21 cellular contexts compared by ENCODE assay signal in the genomic region with DNA sequence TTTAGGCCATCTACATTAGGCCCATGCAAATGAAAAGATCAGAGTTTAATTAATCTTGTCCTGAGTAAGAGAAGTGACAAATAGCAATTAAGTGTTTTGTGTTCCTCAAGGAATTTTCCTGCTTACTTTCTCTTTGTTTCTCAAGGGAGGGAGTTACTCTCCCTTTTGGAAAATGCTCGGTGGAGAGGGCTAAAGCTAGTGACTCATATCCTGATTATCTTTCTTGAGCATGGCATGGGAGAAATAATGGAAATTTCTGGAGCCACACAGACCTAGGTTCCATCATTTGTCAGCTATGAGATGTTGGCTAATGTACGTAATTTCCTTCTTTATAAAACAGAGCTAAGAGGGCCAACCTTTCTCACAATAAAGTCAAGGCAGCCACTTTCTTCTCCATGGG.
DNase-seq lines count a peak whose midpoint lies in the region; ATAC-seq, FAIRE-seq and TF ChIP-seq lines count a peak whose summit lies in the region.
"Had no signal": no experiment of that assay in that cellular context is flagged by ENCODE, and none has a peak within 500 bp of the region (broad histone marks: within the 10 kb centered on the region; RNA-seq: fewer than 3 reads in every experiment).

No MANE protein-coding gene starts in this region.

- no peak overlapping the region for H3K9ac ChIP-seq in H1 (replicated peaks in 1 of 4; ENCODE audit: extremely low read depth in 1 of 4, low read depth in 3 of 4, low read length in 3 of 4)

- no peak overlapping the region for H2BK20ac ChIP-seq in H1 (ENCODE audit: low read length)

- no peak overlapping the region for H2BK5ac ChIP-seq in H1 (ENCODE audit: low read depth, low read length)

- H3K23me2 ChIP-seq in H1 (ENCODE audit: low read depth, low read length): no peaks in the 10 kb centered on the region

- H3K36me3 ChIP-seq in H1 (ENCODE audit: control insufficient read depth in 2 of 4, insufficient read depth in 4 of 4, low read length in 3 of 4): no peaks in the 10 kb centered on the region
- H3K36me3 ChIP-seq: neutrophil, Peyer's patch had no signal

- no peak overlapping the region for H3K23ac ChIP-seq in H1 (ENCODE audit: insufficient read length)

- no peaks in the 10 kb centered on the region for H3K9me3 ChIP-seq in H1 (ENCODE audit: insufficient read depth in 2 of 2, low read depth in 1 of 2, low read length in 1 of 2)
- H3K9me3 ChIP-seq: neutrophil, Peyer's patch had no signal

- no peaks in the 10 kb centered on the region for H3K79me1 ChIP-seq in H1 (ENCODE audit: low read depth, low read length)

- no peak for TF ChIP-seq RAD21 in H1 (IDR thresholded peaks at IDR 0.05 in 1 of 2, conservative IDR thresholded peaks at IDR 0.05 in 1 of 2; ENCODE audit: low read depth in 2 of 2, low read length in 2 of 2)

- no peak for TF ChIP-seq POLR2A in H1 (IDR thresholded peaks at IDR 0.05; ENCODE audit: control extremely low read depth in 1 of 2, low read depth in 2 of 2, low read length in 2 of 2)

- H3K4me3 ChIP-seq in AG10803 (ENCODE audit: low read length) (no peak overlapping the region), H1 (ENCODE audit: extremely low read depth in 1 of 4, insufficient read depth in 2 of 4, low read depth in 3 of 4, low read length in 4 of 4) (no peak overlapping the region)
- H3K4me3 ChIP-seq: Peyer's patch had no signal

- no peak overlapping the region for H2BK12ac ChIP-seq in H1 (ENCODE audit: low read depth, low read length)

- H4K8ac ChIP-seq in H1 (ENCODE audit: extremely low read depth, insufficient read depth, low read length): no peak overlapping the region

- H2BK120ac ChIP-seq in H1 (replicated peaks; ENCODE audit: low read depth, low read length): no peak overlapping the region

- no peak for ATAC-seq in GM21619 (IDR thresholded peaks at IDR 0.05; ENCODE audit: unreplicated experiment)
- ATAC-seq: activated CD4-positive, alpha-beta T cell treated with anti-CD3 and anti-CD28 coated beads for 36 hours had no signal

- H3K18ac ChIP-seq in H1 (ENCODE audit: extremely low read depth, low read length): no peak overlapping the region

- no peak overlapping the region for H3K27ac ChIP-seq in H1 (ENCODE audit: low read depth, low read length)
- H3K27ac ChIP-seq: neutrophil, Peyer's patch had no signal

- 0 out of 2 replicates have a peak overlapping the region, but pooled peaks have one; percentile 5 for H2AFZ ChIP-seq in H1 (ENCODE audit: low read length)

- FAIRE-seq in RCC 7860 (lab: Jason Lieb, UNC): peak; percentile 74
- no peak for FAIRE-seq in H1 (lab: Jason Lieb, UNC)
- FAIRE-seq: frontal cortex had no signal

- H3K4me3 Mint-ChIP-seq in mesothelial cell of epicardium: no peak overlapping the region
- H3K4me3 Mint-ChIP-seq: activated CD4-positive, alpha-beta T cell treated with anti-CD3 and anti-CD28 coated beads for 36 hours; dendritic cell treated with granulocyte-macrophage colony-stimulating factor and Interleukin-4, amounts not matched to agents 40 ng/mL and 50 ng/mL, for 4 days; stimulated activated naive CD8-positive, alpha-beta T cell treated with anti-CD3 and anti-CD28 coated beads, Interleukin-15, Interleukin-2, amounts not matched to agents 100 ng/mL and 50 ng/mL, for 24 hours; T-helper 2 cell treated with Interferon-gamma antibody and Interleukin-4, amounts not matched to agents 5 μg/mL and 100 μg/mL, for 36 hours had no signal

- no peaks in the 10 kb centered on the region for H3K27me3 Mint-ChIP-seq in mesothelial cell of epicardium (ENCODE audit: low read depth)
- H3K27me3 Mint-ChIP-seq: dendritic cell treated with granulocyte-macrophage colony-stimulating factor and Interleukin-4, amounts not matched to agents 40 ng/mL and 50 ng/mL, for 4 days; stimulated activated naive CD8-positive, alpha-beta T cell treated with anti-CD3 and anti-CD28 coated beads, Interleukin-15, Interleukin-2, amounts not matched to agents 100 ng/mL and 50 ng/mL, for 24 hours had no signal

- H3K9me3 Mint-ChIP-seq in mesothelial cell of epicardium: peaks cover 41% of the 10 kb centered on the region

- H2AK5ac ChIP-seq in H1 (ENCODE audit: low read depth, low read length): no peak overlapping the region

- H4K5ac ChIP-seq in H1 (ENCODE audit: insufficient read length, low read depth, low read length): no peak overlapping the region

- no peak overlapping the region for H3K14ac ChIP-seq in H1 (ENCODE audit: insufficient read length)

- no peak overlapping the region for H3K4ac ChIP-seq in H1 (replicated peaks; ENCODE audit: insufficient read length, low read depth, low read length)

- H3K79me2 ChIP-seq in H1 (ENCODE audit: control insufficient read depth in 1 of 2, insufficient read depth in 2 of 2, low read length in 2 of 2): no peaks in the 10 kb centered on the region

- no peak overlapping the region for H4K91ac ChIP-seq in H1 (replicated peaks; ENCODE audit: insufficient read length, low read length)

- TF ChIP-seq CTCF in AG10803 (conservative IDR thresholded peaks at IDR 0.05; ENCODE audit: low read length) (no peak), H1 (IDR thresholded peaks at IDR 0.05; ENCODE audit: control extremely low read depth in 1 of 3, insufficient read depth in 1 of 3, low read depth in 1 of 3, low read length in 3 of 3) (no peak), mesothelial cell of epicardium (IDR thresholded peaks at IDR 0.05; ENCODE audit: unreplicated experiment) (no peak)

- no peaks in the 10 kb centered on the region for H3K4me1 ChIP-seq in H1 (replicated peaks in 1 of 4; ENCODE audit: control insufficient read depth in 3 of 4, insufficient read depth in 4 of 4, low read length in 3 of 4)
- H3K4me1 ChIP-seq: Peyer's patch had no signal

- H3K27me3 ChIP-seq in H1 (replicated peaks in 1 of 4; ENCODE audit: control insufficient read depth in 3 of 4, extremely low read depth in 1 of 4, insufficient read depth in 3 of 4, low read length in 3 of 4): no peaks in the 10 kb centered on the region
- H3K27me3 ChIP-seq: neutrophil, Peyer's patch had no signal

- peaks cover 3% of the 10 kb centered on the region for H3K36me3 Mint-ChIP-seq in mesothelial cell of epicardium

- TF ChIP-seq EP300 in H1 (IDR thresholded peaks at IDR 0.05; ENCODE audit: borderline replicate concordance in 1 of 2, low read depth in 2 of 2, low read length in 2 of 2): no peak

- CTCF ChIA-PET in H1 (lab: Charles Lee; ENCODE audit: partially characterized antibody): interaction anchor here (1.1 kb wide), 1 partner anchor 7 kb away, joined by 4 read pairs; no protein-coding TSS in a partner anchor

- DNase-seq in AG10803 (ENCODE audit: low read depth) (peak; percentile 62), RCC 7860 (ENCODE audit: low spot score) (peak; percentile 54), H1 (ENCODE audit: low read depth in 1 of 2, low spot score in 2 of 2) (no peak), mesothelial cell of epicardium (ENCODE audit: low spot score in 2 of 2, unreplicated experiment in 2 of 2) (no peak), SK-N-DZ (ENCODE audit: low spot score) (no peak), COR-L47 (lab: John Stamatoyannopoulos, UW) (no peak)
- no peak for DNase-seq in activated naive CD4-positive, alpha-beta T cell treated with anti-CD3 and anti-CD28 coated beads, Interleukin-2, amount 50 U/mL, for 16 hours
- DNase-seq: activated CD4-positive, alpha-beta T cell treated with anti-CD3 and anti-CD28 coated beads for 36 hours; activated T-cell treated with anti-CD3 and anti-CD28 coated beads for 4 hours; DMS153; mesendoderm; MM.1S; NCI-H2029; NCI-H69; Peyer's patch had no signal

- H4K20me1 ChIP-seq in H1 (replicated peaks in 1 of 2; ENCODE audit: control insufficient read depth in 1 of 2, insufficient read depth in 2 of 2, low read length in 2 of 2): no peaks in the 10 kb centered on the region

- no peak overlapping the region for H3K4me2 ChIP-seq in H1 (ENCODE audit: insufficient read depth in 1 of 2, low read depth in 2 of 2, low read length in 2 of 2)

- H3K4me1 Mint-ChIP-seq in mesothelial cell of epicardium: peaks cover 22% of the 10 kb centered on the region
- H3K4me1 Mint-ChIP-seq: activated CD4-positive, alpha-beta T cell treated with anti-CD3 and anti-CD28 coated beads for 36 hours had no signal

- H2BK15ac ChIP-seq in H1 (ENCODE audit: low read length): no peak overlapping the region

- POLR2A ChIA-PET in H1 (lab: Charles Lee; ENCODE audit: partially characterized antibody): no interaction called here

- H3K56ac ChIP-seq in H1 (replicated peaks; ENCODE audit: insufficient read length, low read depth, low read length): no peak overlapping the region

- WGBS in H1 (ENCODE audit: extremely low coverage in 1 of 2, insufficient coverage in 1 of 2, insufficient read length in 1 of 2, insufficient replicate concordance in 2 of 2, low coverage in 1 of 2, low lambda C conversion rate in 2 of 2, missing lambda C conversion rate in 1 of 2), 2 experiments: 95% methylated on average over 2 of the region's 2 CpGs; no CpG with 5 or more reads in 1 of the 2 experiments

- H3K27ac Mint-ChIP-seq in mesothelial cell of epicardium: peak overlapping the region; percentile 17
- H3K27ac Mint-ChIP-seq: activated CD4-positive, alpha-beta T cell treated with anti-CD3 and anti-CD28 coated beads for 36 hours; dendritic cell treated with granulocyte-macrophage colony-stimulating factor and Interleukin-4, amounts not matched to agents 40 ng/mL and 50 ng/mL, for 4 days; stimulated activated naive CD8-positive, alpha-beta T cell treated with anti-CD3 and anti-CD28 coated beads, Interleukin-15, Interleukin-2, amounts not matched to agents 100 ng/mL and 50 ng/mL, for 24 hours; T-helper 2 cell treated with Interferon-gamma antibody and Interleukin-4, amounts not matched to agents 5 μg/mL and 100 μg/mL, for 36 hours had no signal

TF ChIP-seq in H1, 55 proteins besides CTCF, POLR2A, EP300 and RAD21 (continues in another document):
- TF ChIP-seq TAF1 (IDR thresholded peaks at IDR 0.05; ENCODE audit: low read depth, low read length): no peak
- TF ChIP-seq GABPA (IDR thresholded peaks at IDR 0.05; ENCODE audit: borderline replicate concordance, insufficient read depth, low read length): no peak
- no peak for TF ChIP-seq BCL11A (IDR thresholded peaks at IDR 0.05; ENCODE audit: low read depth in 2 of 2, low read length in 2 of 2)
- no peak for TF ChIP-seq JUND (IDR thresholded peaks at IDR 0.05; ENCODE audit: low read length)
- TF ChIP-seq EGR1 (IDR thresholded peaks at IDR 0.05; ENCODE audit: borderline replicate concordance, low read depth, low read length): no peak

Comparison
In these comparisons a context has a peak if more than half of its experiments do, and no peak if none do; other contexts are left out.
1. DNase-seq: peak in AG10803 (single experiment) and RCC 7860 (single experiment); none in H1 (0 of 2), mesothelial cell of epicardium (0 of 2), activated naive CD4-positive, alpha-beta T cell treated with anti-CD3 and anti-CD28 coated beads, Interleukin-2, amount 50 U/mL, for 16 hours (single experiment), SK-N-DZ (single experiment) and COR-L47 (single experiment).